8 cellular contexts compared by ENCODE assay signal in genomic region chr12:107126688-107127481, GRCh38. TPM values are rescaled to one million over a fixed set of nuclear protein-coding genes. Genes with fewer than 3 reads are reported as not detected.
A peak's percentile ranks its signal among the peaks of the same experiment; 100 is the strongest.
DNase-seq lines count a peak whose midpoint lies in the region; ATAC-seq, FAIRE-seq and TF ChIP-seq lines count a peak whose summit lies in the region.

No MANE protein-coding gene starts in this region.

- H3K27me3 Mint-ChIP-seq in CD14-positive monocyte (ENCODE audit: low read depth in 3 of 3), result peaks cover 3 to 4% (median 3%) of the 10 kb centered on the region in 3 donors
- peaks cover 20% of the 10 kb centered on the region for H3K27me3 Mint-ChIP-seq in activated T-helper 2 cell treated with anti-CD3 and anti-CD28 coated beads, Interferon-gamma antibody, Interleukin-2, Interleukin-4, amounts not matched to agents 10 μg/mL and 5 μg/mL and 100 μg/mL, durations not matched to agents 14 hours and 24 hours and 36 hours (ENCODE audit: low read depth)

- H3K4me3 Mint-ChIP-seq in CD14-positive monocyte, result no peak overlapping the region
- no peak overlapping the region for H3K4me3 Mint-ChIP-seq in activated T-helper 2 cell treated with anti-CD3 and anti-CD28 coated beads, Interferon-gamma antibody, Interleukin-2, Interleukin-4, amounts not matched to agents 10 μg/mL and 5 μg/mL and 100 μg/mL, durations not matched to agents 14 hours and 24 hours and 36 hours (ENCODE audit: low read depth)

- no peaks in the 10 kb centered on the region for H3K79me2 ChIP-seq in PC-3 (ENCODE audit: low read length)

- peak; percentile 49 for ATAC-seq in PC-3
- ATAC-seq in HG03432 (IDR thresholded peaks at IDR 0.05; ENCODE audit: unreplicated experiment), result no peak

- H3K36me3 Mint-ChIP-seq in CD14-positive monocyte, result no peaks in the 10 kb centered on the region
- no peaks in the 10 kb centered on the region for H3K36me3 Mint-ChIP-seq in activated T-helper 2 cell treated with anti-CD3 and anti-CD28 coated beads, Interferon-gamma antibody, Interleukin-2, Interleukin-4, amounts not matched to agents 10 μg/mL and 5 μg/mL and 100 μg/mL, durations not matched to agents 14 hours and 24 hours and 36 hours (ENCODE audit: low read depth)

- TF ChIP-seq CTCF in CD14-positive monocyte (IDR thresholded peaks at IDR 0.05) (peak; percentile 20), PC-3 (conservative IDR thresholded peaks at IDR 0.05; ENCODE audit: low read depth, low read length) (peak; percentile 77), fibroblast of the aortic adventitia (IDR thresholded peaks at IDR 0.05; ENCODE audit: insufficient read depth, low read length) (peak; percentile 53)

- H3K4me1 Mint-ChIP-seq in CD14-positive monocyte, result peaks cover under 1% of the 10 kb centered on the region
- H3K4me1 Mint-ChIP-seq in activated T-helper 2 cell treated with anti-CD3 and anti-CD28 coated beads, Interferon-gamma antibody, Interleukin-2, Interleukin-4, amounts not matched to agents 10 μg/mL and 5 μg/mL and 100 μg/mL, durations not matched to agents 14 hours and 24 hours and 36 hours (ENCODE audit: low read depth), result peaks cover under 1% of the 10 kb centered on the region

- H2AFZ ChIP-seq in PC-3 (ENCODE audit: low read length), result no peak overlapping the region

- peaks cover 0 to 4% (median 0%) of the 10 kb centered on the region in 7 donors for H3K9me3 Mint-ChIP-seq in CD14-positive monocyte
- H3K9me3 Mint-ChIP-seq in activated T-helper 2 cell treated with anti-CD3 and anti-CD28 coated beads, Interferon-gamma antibody, Interleukin-2, Interleukin-4, amounts not matched to agents 10 μg/mL and 5 μg/mL and 100 μg/mL, durations not matched to agents 14 hours and 24 hours and 36 hours, result no peaks in the 10 kb centered on the region

- no peak overlapping the region for H3K27ac ChIP-seq in PC-3 (ENCODE audit: low read length)

- H3K4me2 ChIP-seq in PC-3 (ENCODE audit: low read length), result no peak overlapping the region

- FAIRE-seq in HTR-8/SVneo (lab: Jason Lieb, UNC), result no peak

- no peaks in the 10 kb centered on the region for H3K9me2 ChIP-seq in PC-3 (replicated peaks; ENCODE audit: low read length)

- POLR2A ChIA-PET in PC-3 (lab: Charles Lee; ENCODE audit: unreplicated experiment), result no interaction called here

- H3K4me1 ChIP-seq in PC-3 (ENCODE audit: insufficient read depth, low read length), result peaks cover under 1% of the 10 kb centered on the region; the same call in 1 of the 2 replicates

- no TSS peak for BruUV-seq in PC-3 (replicated peaks; lab: Mats Ljungman, UMichigan)

- no peak overlapping the region for H3K27ac Mint-ChIP-seq in CD14-positive monocyte
- H3K27ac Mint-ChIP-seq in activated T-helper 2 cell treated with anti-CD3 and anti-CD28 coated beads, Interferon-gamma antibody, Interleukin-2, Interleukin-4, amounts not matched to agents 10 μg/mL and 5 μg/mL and 100 μg/mL, durations not matched to agents 14 hours and 24 hours and 36 hours, result no peak overlapping the region

- CTCF ChIA-PET in PC-3 (lab: Charles Lee), result no interaction called here

- intact Hi-C loops in CD14-positive monocyte (cut with micrococcal nuclease), result no loop called here
- intact Hi-C loops in PC-3 (cut with micrococcal nuclease), result loop anchor here (1.0 kb wide), 1 partner anchor 480 kb away; no protein-coding TSS in a partner anchor
- intact Hi-C loops in activated T-helper 2 cell treated with anti-CD3 and anti-CD28 coated beads, Interferon-gamma antibody, Interleukin-2, Interleukin-4, amounts not matched to agents 10 μg/mL and 5 μg/mL and 100 μg/mL, durations not matched to agents 14 hours and 24 hours and 36 hours (cut with micrococcal nuclease), result no loop called here

- H4K20me1 ChIP-seq in PC-3 (ENCODE audit: low read length), result no peaks in the 10 kb centered on the region

- no peak overlapping the region for H3K9ac ChIP-seq in PC-3 (ENCODE audit: low read length)

- no peak overlapping the region for H3K4me3 ChIP-seq in PC-3 (ENCODE audit: low read length)
- H3K4me3 ChIP-seq in fibroblast of the aortic adventitia (ENCODE audit: low read depth, low read length), result no peak overlapping the region

- H3K36me3 ChIP-seq in PC-3 (ENCODE audit: low read depth, low read length), result no peaks in the 10 kb centered on the region

- no peaks in the 10 kb centered on the region for H3K9me3 ChIP-seq in PC-3 (ENCODE audit: low read length)

- DNase-seq in CD14-positive monocyte (ENCODE audit: low spot score), result no peak
- peak; percentile 5 for DNase-seq in HS-5 (ENCODE audit: low read depth)
- DNase-seq in PC-3, result peak; percentile 54
- DNase-seq in fibroblast of the aortic adventitia (ENCODE audit: low read depth), result peak; percentile 47
- no peak for DNase-seq in activated T-helper 2 cell treated with anti-CD3 and anti-CD28 coated beads, Interferon-gamma antibody, Interleukin-2, Interleukin-4, amounts not matched to agents 10 μg/mL and 5 μg/mL and 100 μg/mL, durations not matched to agents 14 hours and 24 hours and 36 hours (ENCODE audit: low spot score)
- no peak for DNase-seq in HTR-8/SVneo (ENCODE audit: insufficient read length, low spot score)
- no peak for DNase-seq in superior temporal gyrus (ENCODE audit: extremely low spot score)

- peaks cover 7% of the 10 kb centered on the region; the same call in 1 of the 2 replicates for H3K27me3 ChIP-seq in PC-3 (ENCODE audit: low read length)

- H3F3A ChIP-seq in PC-3 (ENCODE audit: low read length, unreplicated experiment), result no peaks in the 10 kb centered on the region

RNA-seq across cellular contexts. Expression of gene CRY1, which starts 33.5 kb away (rescaled TPM):
- polyA plus RNA-seq in CD14-positive monocyte, result 1 to 10 TPM; 5.8 to 7.7 TPM
- total RNA-seq in PC-3 (2014; rRNA removed), result 32.0 and 32.4 TPM in 2 replicates
- total RNA-seq in fibroblast of the aortic adventitia (ENCODE audit: low replicate concordance), result 16.1 and 19.2 TPM in 2 replicates
- 25.4 and 26.0 TPM in 2 replicates for total RNA-seq in activated T-helper 2 cell treated with anti-CD3 and anti-CD28 coated beads, Interferon-gamma antibody, Interleukin-2, Interleukin-4, amounts not matched to agents 10 μg/mL and 5 μg/mL and 100 μg/mL, durations not matched to agents 14 hours and 24 hours and 36 hours

Comparison
In these comparisons a context has a peak if more than half of its experiments do, and no peak if none do; other contexts are left out.
1. DNase-seq: peak in HS-5 (single experiment), PC-3 (single experiment) and fibroblast of the aortic adventitia (single experiment); none in CD14-positive monocyte (single experiment), activated T-helper 2 cell treated with anti-CD3 and anti-CD28 coated beads, Interferon-gamma antibody, Interleukin-2, Interleukin-4, amounts not matched to agents 10 μg/mL and 5 μg/mL and 100 μg/mL, durations not matched to agents 14 hours and 24 hours and 36 hours (single experiment), HTR-8/SVneo (single experiment) and superior temporal gyrus (single experiment).
2. CTCF ChIP-seq: peak in every context shown above with its lines; median percentile 77 in PC-3; 53 in fibroblast of the aortic adventitia; 20 in CD14-positive monocyte.